ENCODE assay signal across 8 cellular contexts in the genomic region with DNA sequence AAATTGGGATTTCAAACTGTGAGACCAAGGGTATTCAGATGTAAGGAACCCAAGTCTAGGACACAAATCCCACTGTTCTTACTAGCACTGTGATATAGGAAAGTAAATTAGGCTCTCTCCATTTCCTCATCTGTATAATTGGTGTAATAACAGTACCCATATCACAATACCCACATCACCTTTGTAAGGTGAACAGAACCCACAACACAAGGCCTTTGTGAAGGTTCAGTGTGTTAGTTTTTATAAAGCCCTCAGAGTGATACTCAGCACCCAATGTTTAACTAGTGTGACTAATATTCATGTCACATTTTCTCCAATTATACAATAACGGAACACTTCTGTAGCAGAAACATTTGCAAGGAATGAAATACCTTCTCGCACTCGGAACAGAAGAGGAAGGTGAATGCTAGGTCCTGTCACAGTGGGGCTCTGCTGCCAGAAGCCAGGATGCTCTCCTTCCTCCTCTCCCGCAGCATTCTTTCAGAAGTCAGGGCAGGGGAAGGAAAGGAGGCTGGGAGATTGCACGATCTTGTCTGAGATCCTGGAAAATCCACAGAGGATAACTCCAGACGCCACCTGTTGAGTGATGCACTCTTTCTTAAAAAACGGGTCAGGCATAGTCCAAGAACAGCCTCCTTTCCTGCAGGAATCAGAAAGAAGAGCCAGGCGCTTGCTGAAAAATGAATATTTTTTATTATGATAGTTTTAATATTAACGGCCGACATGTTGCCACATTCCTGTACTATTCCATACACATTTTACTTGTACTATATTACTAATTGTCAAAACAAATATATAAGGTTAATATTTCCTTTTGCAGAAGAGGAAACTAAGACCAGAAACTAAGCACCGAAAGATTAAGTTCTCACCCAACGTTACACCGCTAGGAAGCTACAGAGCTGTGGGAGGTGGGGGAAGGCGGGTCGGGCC. TPM values are rescaled to one million over a fixed set of nuclear protein-coding genes. Genes with fewer than 3 reads are reported as not detected.
A peak's percentile ranks its signal among the peaks of the same experiment; 100 is the strongest.
DNase-seq lines count a peak whose midpoint lies in the region; ATAC-seq, FAIRE-seq and TF ChIP-seq lines count a peak whose summit lies in the region.

No MANE protein-coding gene starts in this region.

- peak overlapping the region; percentile 98 for H2AFZ ChIP-seq in SU-DHL-6 (ENCODE audit: low read depth, low read length, severe bottlenecking)
- peak overlapping the region; percentile 95 for H2AFZ ChIP-seq in fibroblast of lung (ENCODE audit: low read length)

- peaks cover 19% of the 10 kb centered on the region for H3K4me1 Mint-ChIP-seq in activated naive CD4-positive, alpha-beta T cell treated with anti-CD3 and anti-CD28 coated beads, Interleukin-2, amount 10 ng/mL, durations not matched to agents 7 days and 5 days

- H3K79me2 ChIP-seq in SU-DHL-6 (ENCODE audit: insufficient read depth, low read length) (no peaks in the 10 kb centered on the region; the same call in 1 of the 2 replicates), fibroblast of lung (ENCODE audit: control insufficient read depth, insufficient read depth, low read length) (peaks cover 2% of the 10 kb centered on the region)

- peaks cover 44% of the 10 kb centered on the region for H3K36me3 Mint-ChIP-seq in activated naive CD4-positive, alpha-beta T cell treated with anti-CD3 and anti-CD28 coated beads, Interleukin-2, amount 10 ng/mL, durations not matched to agents 7 days and 5 days

- H3K4me1 ChIP-seq in fibroblast of lung (ENCODE audit: control insufficient read depth, extremely low read depth, insufficient read depth, low read length) (no peaks in the 10 kb centered on the region), pancreas (peaks cover 0 to 12% (median 5%) of the 10 kb centered on the region in 3 donors)

- no peaks in the 10 kb centered on the region for H3F3A ChIP-seq in SU-DHL-6 (ENCODE audit: insufficient read depth)

- H3K27me3 ChIP-seq in SU-DHL-6 (ENCODE audit: low read length), result no peaks in the 10 kb centered on the region
- no peaks in the 10 kb centered on the region for H3K27me3 ChIP-seq in fibroblast of lung (ENCODE audit: control insufficient read depth, insufficient read depth, low read length)
- no peaks in the 10 kb centered on the region for H3K27me3 ChIP-seq in pancreas

- H4K20me1 ChIP-seq in SU-DHL-6 (ENCODE audit: low read depth, low read length) (no peaks in the 10 kb centered on the region), fibroblast of lung (ENCODE audit: control insufficient read depth, extremely low read depth, insufficient read depth, low read length) (no peaks in the 10 kb centered on the region)

- no peaks in the 10 kb centered on the region for H3K27me3 Mint-ChIP-seq in activated naive CD4-positive, alpha-beta T cell treated with anti-CD3 and anti-CD28 coated beads, Interleukin-2, amount 10 ng/mL, durations not matched to agents 7 days and 5 days

- ATAC-seq in pancreas, result peak in 1 of 4 donors; percentile 3
- ATAC-seq in HG03196 (IDR thresholded peaks at IDR 0.05; ENCODE audit: unreplicated experiment), result no peak
- no peak for ATAC-seq in GM21390 (IDR thresholded peaks at IDR 0.05; ENCODE audit: unreplicated experiment)

- H3K9me3 Mint-ChIP-seq in activated naive CD4-positive, alpha-beta T cell treated with anti-CD3 and anti-CD28 coated beads, Interleukin-2, amount 10 ng/mL, durations not matched to agents 7 days and 5 days, result peaks cover 23% of the 10 kb centered on the region

- TF ChIP-seq CTCF in SU-DHL-6 (IDR thresholded peaks at IDR 0.05; ENCODE audit: insufficient read depth, low read length, poor library complexity, severe bottlenecking) (no peak), fibroblast of lung (conservative IDR thresholded peaks at IDR 0.05 in 1 of 2, IDR thresholded peaks at IDR 0.05 in 1 of 2; ENCODE audit: low read depth in 1 of 2, low read length in 2 of 2) (no peak), pancreas (IDR thresholded peaks at IDR 0.05) (no peak)

- peak overlapping the region; percentile 81 for H3K9ac ChIP-seq in SU-DHL-6 (ENCODE audit: low read length)
- H3K9ac ChIP-seq in fibroblast of lung (ENCODE audit: insufficient read depth, low read length), result peak overlapping the region; percentile 60

- no peak for FAIRE-seq in pancreas (lab: Jason Lieb, UNC)

- H3K4me3 ChIP-seq in SU-DHL-6 (ENCODE audit: insufficient read depth, low read length, poor library complexity, severe bottlenecking) (peak overlapping the region; percentile 90), fibroblast of lung (replicated peaks in 1 of 4; ENCODE audit: control extremely low read depth in 1 of 4, insufficient read depth in 1 of 4, low read depth in 3 of 4, low read length in 4 of 4) (peak overlapping the region; percentile 61 to 85 (median 81)), pancreas (peak overlapping the region; percentile 43 to 72 (median 60))

- WGBS in pancreas, 2 donors, result 10 to 13% methylated on average over 15 of the region's 15 CpGs

- CTCF ChIA-PET in activated naive CD4-positive, alpha-beta T cell treated with anti-CD3 and anti-CD28 coated beads, Interleukin-2, amount 10 ng/mL, durations not matched to agents 7 days and 5 days (lab: Charles Lee), result interaction anchor here (1.2 kb wide), 1 partner anchor 14 kb away, joined by 3 read pairs; no protein-coding TSS in a partner anchor

- H3K36me3 ChIP-seq in SU-DHL-6 (ENCODE audit: low read length), result peaks cover 3% of the 10 kb centered on the region; the same call in 1 of the 2 replicates
- peaks cover 6% of the 10 kb centered on the region for H3K36me3 ChIP-seq in fibroblast of lung (ENCODE audit: control insufficient read depth, insufficient read depth, low read length)
- peaks cover 0 to 18% (median 0%) of the 10 kb centered on the region in 3 donors for H3K36me3 ChIP-seq in pancreas

- DNase-seq in activated naive CD4-positive, alpha-beta T cell treated with anti-CD3 and anti-CD28 coated beads, Interleukin-2, amount 10 ng/mL, durations not matched to agents 7 days and 5 days, result no peak
- DNase-seq in activated naive CD4-positive, alpha-beta T cell treated with Interleukin-2 at 50 U/mL for 16 hours, result no peak
- DNase-seq in fibroblast of lung (ENCODE audit: low read depth in 2 of 2) (peak in 1 of 2 donors; percentile 8), pancreas (no peak), NCI-H146 (lab: John Stamatoyannopoulos, UW) (no peak)

- H3K4me2 ChIP-seq in SU-DHL-6 (ENCODE audit: low read depth, low read length, poor library complexity, severe bottlenecking) (peak overlapping the region; percentile 84), fibroblast of lung (ENCODE audit: extremely low read depth, insufficient read depth, low read length) (peak overlapping the region; percentile 97)

- peak overlapping the region; percentile 94 for H3K4me3 Mint-ChIP-seq in activated naive CD4-positive, alpha-beta T cell treated with anti-CD3 and anti-CD28 coated beads, Interleukin-2, amount 10 ng/mL, durations not matched to agents 7 days and 5 days

- peak overlapping the region; percentile 87 for H3K27ac Mint-ChIP-seq in activated naive CD4-positive, alpha-beta T cell treated with anti-CD3 and anti-CD28 coated beads, Interleukin-2, amount 10 ng/mL, durations not matched to agents 7 days and 5 days

- intact Hi-C loops in pancreas (cut with DNase I), result no loop called here

- H3K9me3 ChIP-seq in SU-DHL-6 (ENCODE audit: insufficient read depth, low read length) (peaks cover 3% of the 10 kb centered on the region), fibroblast of lung (ENCODE audit: control insufficient read depth, insufficient read depth, low read depth, low read length) (no peaks in the 10 kb centered on the region), pancreas (no peaks in the 10 kb centered on the region)

- no peaks in the 10 kb centered on the region for H3K9me2 ChIP-seq in SU-DHL-6 (replicated peaks; ENCODE audit: insufficient read depth, low read length)

- H3K27ac ChIP-seq in SU-DHL-6 (ENCODE audit: low read depth, low read length) (0 out of 2 replicates have a peak overlapping the region, but pooled peaks have one; percentile 27), fibroblast of lung (ENCODE audit: insufficient read depth, low read length) (peak overlapping the region; percentile 82), pancreas (peak overlapping the region; percentile 52 to 80 (median 64))

RNA-seq across cellular contexts. Expression of a gene that starts 0.8 kb away (rescaled TPM):
- total RNA-seq in fibroblast of lung, result 18.5 and 22.1 TPM in 2 replicates
- 11.6 and 13.2 TPM in 2 replicates for polyA plus RNA-seq in fibroblast of lung
- polyA plus RNA-seq in fibroblast of lung (2012), result 6.5 and 7.8 TPM in 2 replicates
- 16.8 and 28.5 TPM in 2 replicates for polyA minus RNA-seq in fibroblast of lung (ENCODE audit: low replicate concordance)
- total RNA-seq in pancreas, result 1 to 10 TPM; 2.7 to 8.7 (median 4.4) TPM
- 1 to 10 TPM; 2.3 to 5.1 TPM for polyA plus RNA-seq in pancreas

RNA-seq across cellular contexts. Expression of a gene that starts 16.7 kb away (rescaled TPM):
- 8.5 and 15.2 TPM in 2 replicates for total RNA-seq in fibroblast of lung
- 2.3 and 2.4 TPM in 2 replicates for polyA plus RNA-seq in fibroblast of lung
- polyA plus RNA-seq in fibroblast of lung (2012), result 1.9 and 3.8 TPM in 2 replicates
- 0.79 and 1.0 TPM in 2 replicates for polyA minus RNA-seq in fibroblast of lung (ENCODE audit: low replicate concordance)
- 1 to 10 TPM in 5 of 6 donors, under 1 TPM in 1; 0.98 to 3.9 (median 1.5) TPM for total RNA-seq in pancreas
- polyA plus RNA-seq in pancreas, result 1 to 10 TPM in 1 of 2 donors, under 1 TPM in 1; 0.65 to 1.3 TPM

RNA-seq across cellular contexts. Expression of a gene that starts 49.7 kb away (rescaled TPM):
- total RNA-seq in fibroblast of lung (9.0 and 12.2 TPM in 2 replicates), pancreas (1 to 10 TPM; 1.2 to 5.2 (median 2.9) TPM)
- polyA plus RNA-seq in fibroblast of lung (5.6 and 7.4 TPM in 2 replicates), pancreas (1 to 10 TPM; 2.9 to 7.3 TPM)
- polyA plus RNA-seq in fibroblast of lung (2012), result 4.5 and 6.7 TPM in 2 replicates
- 2.9 and 3.0 TPM in 2 replicates for polyA minus RNA-seq in fibroblast of lung (ENCODE audit: low replicate concordance)

RNA-seq across cellular contexts. Expression of a gene that starts 50.6 kb away (rescaled TPM):
- total RNA-seq in fibroblast of lung (5.3 and 5.9 TPM in 2 replicates), pancreas (1 to 10 TPM in 2 of 6 donors, under 1 TPM in 4; 0.51 to 2.5 (median 0.73) TPM)
- polyA plus RNA-seq in fibroblast of lung (2.0 and 3.8 TPM in 2 replicates), pancreas (1 to 10 TPM; 4.3 to 5.0 TPM)
- polyA plus RNA-seq in fibroblast of lung (2012), result 2.1 and 2.6 TPM in 2 replicates
- polyA minus RNA-seq in fibroblast of lung (ENCODE audit: low replicate concordance), result not detected in 2 replicates

Comparison
In these comparisons a context has a peak if more than half of its experiments do, and no peak if none do; other contexts are left out.
1. H3K27ac ChIP-seq: peak in every context shown above with its lines; median percentile 82 in fibroblast of lung; 64 in pancreas; 27 in SU-DHL-6.